ENCODE assay signal across 9 cellular contexts in the genomic region with DNA sequence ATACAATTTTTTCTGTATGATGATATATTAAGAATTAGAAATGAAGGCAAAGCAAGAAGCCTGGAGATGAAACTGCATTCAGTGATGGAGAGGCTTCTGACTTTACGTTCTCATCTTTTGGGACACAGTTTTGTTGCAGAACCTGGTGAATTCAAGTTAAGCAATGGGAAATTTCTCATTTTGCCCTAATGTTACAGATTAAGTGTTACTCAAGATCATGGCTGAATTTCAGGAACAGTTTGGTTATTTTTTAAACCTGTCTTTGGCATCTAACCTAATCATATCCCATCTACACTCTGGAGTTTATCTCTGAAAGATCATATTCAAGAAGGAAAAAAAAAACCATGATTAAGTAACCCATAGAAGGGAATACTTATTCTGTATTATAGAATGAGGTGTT.
"Had no signal": no experiment of that assay in that cellular context is flagged by ENCODE, and none has a peak within 500 bp of the region (broad histone marks: within the 10 kb centered on the region; RNA-seq: fewer than 3 reads in every experiment).

No MANE protein-coding gene starts in this region.

- H3K9ac ChIP-seq: GM23248 had no signal

- DNase-seq: GM23248, GOT3, H7, HFFc6, KBM-7 had no signal

- H3K27me3 Mint-ChIP-seq: IgD-negative memory B cell had no signal

- H3K27ac ChIP-seq: GM23248 had no signal

- H3K9me3 Mint-ChIP-seq: HFFc6 had no signal

- ATAC-seq: HCT116 had no signal

- FAIRE-seq: HTR-8/SVneo had no signal

- H3K27ac Mint-ChIP-seq: HFFc6, IgD-negative memory B cell had no signal

- H3K4me3 Mint-ChIP-seq: HFFc6, IgD-negative memory B cell had no signal

- H3K4me3 ChIP-seq: GM23248, HAP-1 had no signal

- H3K9me3 ChIP-seq: HAP-1 had no signal
